ENCODE assay signal across 1 cellular context in the genomic region with DNA sequence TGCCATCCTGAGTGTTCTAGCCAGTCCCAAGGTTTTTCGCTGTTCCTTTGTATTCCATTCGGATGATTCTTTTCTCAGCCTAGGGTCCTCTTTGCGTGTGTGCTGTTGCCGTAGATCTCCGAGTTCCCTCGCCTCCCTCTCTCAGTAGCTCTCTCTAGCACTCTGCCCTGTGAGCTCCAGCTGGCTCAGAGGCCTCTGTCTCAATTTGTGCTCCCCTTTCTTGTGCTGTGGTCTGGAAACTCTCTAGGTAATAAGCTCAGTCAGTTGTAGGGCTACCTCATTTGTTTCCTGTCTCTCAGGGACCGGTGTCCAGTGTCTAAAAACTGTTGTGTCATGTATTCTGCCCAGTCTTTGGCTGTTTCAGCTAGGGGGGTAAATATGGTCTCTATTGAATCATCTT.
TF ChIP-seq lines count a peak whose summit lies in the region.

No MANE protein-coding gene starts in this region.

TF ChIP-seq in SK-N-SH treated with all-trans-retinoic acid at 6 μM for 48 hours, 23 proteins besides CTCF, POLR2A, EP300 and RAD21 (continued from another document):
- TF ChIP-seq, protein P1, sequence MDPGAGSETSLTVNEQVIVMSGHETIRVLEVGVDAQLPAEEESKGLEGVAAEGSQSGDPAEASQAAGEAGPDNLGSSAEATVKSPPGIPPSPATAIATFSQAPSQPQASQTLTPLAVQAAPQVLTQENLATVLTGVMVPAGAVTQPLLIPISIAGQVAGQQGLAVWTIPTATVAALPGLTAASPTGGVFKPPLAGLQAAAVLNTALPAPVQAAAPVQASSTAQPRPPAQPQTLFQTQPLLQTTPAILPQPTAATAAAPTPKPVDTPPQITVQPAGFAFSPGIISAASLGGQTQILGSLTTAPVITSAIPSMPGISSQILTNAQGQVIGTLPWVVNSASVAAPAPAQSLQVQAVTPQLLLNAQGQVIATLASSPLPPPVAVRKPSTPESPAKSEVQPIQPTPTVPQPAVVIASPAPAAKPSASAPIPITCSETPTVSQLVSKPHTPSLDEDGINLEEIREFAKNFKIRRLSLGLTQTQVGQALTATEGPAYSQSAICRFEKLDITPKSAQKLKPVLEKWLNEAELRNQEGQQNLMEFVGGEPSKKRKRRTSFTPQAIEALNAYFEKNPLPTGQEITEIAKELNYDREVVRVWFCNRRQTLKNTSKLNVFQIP (CRISPR knock-in tag; IDR thresholded peaks at IDR 0.05; ENCODE audit: borderline replicate concordance, low read depth), result no peak
- no peak for TF ChIP-seq ZNF8 (CRISPR knock-in tag; IDR thresholded peaks at IDR 0.05)
